In the genomic region with DNA sequence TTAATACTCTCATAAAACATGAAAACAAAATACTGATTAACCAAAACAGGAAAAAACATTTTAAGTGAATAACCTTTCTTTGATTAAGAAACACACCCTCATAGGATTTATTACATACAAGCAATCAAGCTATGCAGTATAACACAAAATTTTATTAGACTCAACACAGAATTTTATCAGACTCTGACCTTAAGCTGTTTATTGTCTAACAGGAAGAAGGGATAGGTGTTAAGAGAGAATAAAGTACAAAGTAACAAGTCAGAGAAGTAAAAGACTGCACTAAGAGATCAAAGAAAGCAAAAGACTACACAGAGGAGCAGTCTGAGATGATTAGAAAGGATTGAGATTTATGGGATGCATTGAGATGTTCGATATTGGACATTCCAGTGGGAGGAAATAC, we compare ENCODE assay signal across 19 cellular contexts. TPM values are rescaled to one million over a fixed set of nuclear protein-coding genes. Genes with fewer than 3 reads are reported as not detected.
DNase-seq lines count a peak whose midpoint lies in the region; ATAC-seq, FAIRE-seq and TF ChIP-seq lines count a peak whose summit lies in the region.
"Had no signal": no experiment of that assay in that cellular context is flagged by ENCODE, and none has a peak within 500 bp of the region (broad histone marks: within the 10 kb centered on the region; RNA-seq: fewer than 3 reads in every experiment).

No MANE protein-coding gene starts in this region.

- no peak for DNase-seq in GM18507 (ENCODE audit: extremely low spot score, insufficient read length, low read depth)
- DNase-seq in RWPE2 (ENCODE audit: low spot score) = no peak
- no peak for DNase-seq in memory B cell (ENCODE audit: low spot score in 2 of 2)
- no peak for DNase-seq in transverse colon
- DNase-seq in T-helper 17 cell = no peak
- DNase-seq in stimulated activated CD4-positive, alpha-beta T cell treated with anti-CD3 and anti-CD28 coated beads, Interleukin-4, amount 100 ng/mL, for 24 hours = no peak
- no peak for DNase-seq in CD4-positive, alpha-beta T cell
- DNase-seq: ACHN, AML-193, DMS53, HCEC 1CT, KBM-7, NCI-H1092, NCI-H146, NCI-H2227 treated with DMSO at 0.1 percent for 48 hours, NCI-H524, Right ventricle myocardium superior had no signal

- TF ChIP-seq CTCF in RWPE2 (IDR thresholded peaks at IDR 0.05; ENCODE audit: poor library complexity, severe bottlenecking) = no peak
- TF ChIP-seq CTCF in transverse colon (IDR thresholded peaks at IDR 0.05) = no peak
- no peak for TF ChIP-seq CTCF in CD4-positive, alpha-beta T cell (IDR thresholded peaks at IDR 0.05)

- CTCF ChIA-PET in CD4-positive, alpha-beta T cell (lab: Charles Lee) = interaction anchor here (1.2 kb wide), 1 partner anchor 82 kb away, joined by 3 read pairs; no protein-coding TSS in a partner anchor

- 47 to 62% methylated on average over 1 of the region's 1 CpG for WGBS in transverse colon (ENCODE audit: low coverage in 1 of 2), 2 donors

- no peak overlapping the region for H3K4me3 ChIP-seq in RWPE2 (ENCODE audit: severe bottlenecking)
- no peak overlapping the region for H3K4me3 ChIP-seq in transverse colon
- H3K4me3 ChIP-seq: SK-N-MC had no signal

- no peaks in the 10 kb centered on the region for H3K27me3 ChIP-seq in RWPE2 (ENCODE audit: insufficient read depth, poor library complexity, severe bottlenecking)
- H3K27me3 ChIP-seq in transverse colon = no peaks in the 10 kb centered on the region
- H3K27me3 ChIP-seq in CD4-positive, alpha-beta T cell (ENCODE audit: control insufficient read depth, insufficient read depth, low read length) = no peaks in the 10 kb centered on the region

- H3K4me1 Mint-ChIP-seq in memory B cell = peaks cover 4% of the 10 kb centered on the region
- H3K4me1 Mint-ChIP-seq in T-helper 17 cell = peaks cover 2% of the 10 kb centered on the region
- H3K4me1 Mint-ChIP-seq in CD4-positive, alpha-beta T cell (ENCODE audit: low read depth) = peaks cover 4% of the 10 kb centered on the region
- H3K4me1 Mint-ChIP-seq: CD14-positive monocyte had no signal

- H3K27ac ChIP-seq in RWPE2 (ENCODE audit: poor library complexity, severe bottlenecking) (peak overlapping the region; percentile 48), transverse colon (peak overlapping the region; percentile 24 to 57 (median 38))
- no peak overlapping the region for H3K27ac ChIP-seq in CD4-positive, alpha-beta T cell (ENCODE audit: low read depth, low read length)
- H3K27ac ChIP-seq: SK-N-MC had no signal

- H3K4me3 Mint-ChIP-seq in memory B cell = no peak overlapping the region
- H3K4me3 Mint-ChIP-seq in T-helper 17 cell = no peak overlapping the region
- H3K4me3 Mint-ChIP-seq in CD4-positive, alpha-beta T cell = no peak overlapping the region
- H3K4me3 Mint-ChIP-seq: CD14-positive monocyte had no signal

- H3K4me1 ChIP-seq in RWPE2 (ENCODE audit: insufficient read depth, poor library complexity, severe bottlenecking) = peaks cover 28% of the 10 kb centered on the region
- peaks cover 0 to 28% (median 9%) of the 10 kb centered on the region in 4 donors for H3K4me1 ChIP-seq in transverse colon

- TF ChIP-seq EP300 in transverse colon (IDR thresholded peaks at IDR 0.05; ENCODE audit: low read depth) = no peak

- peak overlapping the region; percentile 62 for H3K27ac Mint-ChIP-seq in memory B cell
- no peak overlapping the region for H3K27ac Mint-ChIP-seq in T-helper 17 cell
- H3K27ac Mint-ChIP-seq in CD4-positive, alpha-beta T cell = no peak overlapping the region

- FAIRE-seq in GM18507 (lab: Jason Lieb, UNC) = peak; percentile 65

- H3K36me3 ChIP-seq in RWPE2 (ENCODE audit: low read depth) = peaks cover 73% of the 10 kb centered on the region
- H3K36me3 ChIP-seq in transverse colon = peaks cover 0 to 4% (median 2%) of the 10 kb centered on the region in 4 donors

- peaks cover 12% of the 10 kb centered on the region for H3K36me3 Mint-ChIP-seq in memory B cell
- peaks cover 4% of the 10 kb centered on the region for H3K36me3 Mint-ChIP-seq in T-helper 17 cell (ENCODE audit: low read depth)
- peaks cover 58% of the 10 kb centered on the region for H3K36me3 Mint-ChIP-seq in CD4-positive, alpha-beta T cell (ENCODE audit: low read depth)

- POLR2A ChIA-PET in CD4-positive, alpha-beta T cell (lab: Charles Lee) = no interaction called here

- no peak for TF ChIP-seq POLR2A in transverse colon (IDR thresholded peaks at IDR 0.05)

- ATAC-seq in RWPE2 (ENCODE audit: low read depth) (no peak), memory B cell (ENCODE audit: low read depth) (no peak), T-helper 17 cell (no peak)
- no peak for ATAC-seq in CD4-positive, alpha-beta T cell (ENCODE audit: poor library complexity)

- in situ Hi-C loops in transverse colon (cut with MboI; ENCODE audit: low pct_ligation_motif_present in 1 of 4, low pct_unique_long_range_greater_than_20kb in 1 of 4, low sequenced_read_pairs in 3 of 4) = loop anchor here in 1 of 4 donors (10.0 kb wide), 1 partner anchor 87 kb away; no protein-coding TSS in a partner anchor

- H3K27me3 Mint-ChIP-seq in memory B cell (no peaks in the 10 kb centered on the region), T-helper 17 cell (no peaks in the 10 kb centered on the region)
- no peaks in the 10 kb centered on the region for H3K27me3 Mint-ChIP-seq in CD4-positive, alpha-beta T cell

- intact Hi-C loops in transverse colon (cut with DNase I; ENCODE audit: low total_unique reads) = no loop called here
- intact Hi-C loops in CD4-positive, alpha-beta T cell (cut with DNase I, micrococcal nuclease) = loop anchor here in 1 of 2 experiments (10.0 kb wide), 1 partner anchor 717 kb away; no protein-coding TSS in a partner anchor

- H3K9me3 ChIP-seq in RWPE2 (ENCODE audit: severe bottlenecking) (no peaks in the 10 kb centered on the region), transverse colon (no peaks in the 10 kb centered on the region), T-helper 17 cell (ENCODE audit: control insufficient read depth, low read length, poor library complexity, severe bottlenecking) (no peaks in the 10 kb centered on the region)
- H3K9me3 ChIP-seq in CD4-positive, alpha-beta T cell (ENCODE audit: control insufficient read depth, low read length) = no peaks in the 10 kb centered on the region

- no peaks in the 10 kb centered on the region for H3K9me3 Mint-ChIP-seq in memory B cell
- no peaks in the 10 kb centered on the region for H3K9me3 Mint-ChIP-seq in CD4-positive, alpha-beta T cell
- H3K9me3 Mint-ChIP-seq: CD14-positive monocyte had no signal

RNA-seq across cellular contexts. Expression of gene ICE2, which starts 37.6 kb away (rescaled TPM):
- 10 to 100 TPM; 14.6 to 83.4 (median 26.5) TPM for total RNA-seq in transverse colon
- total RNA-seq in T-helper 17 cell = 10 to 100 TPM; 32.9 to 39.8 TPM
- 10 to 100 TPM; 20.4 to 23.4 TPM for total RNA-seq in CD4-positive, alpha-beta T cell

RNA-seq across cellular contexts. Expression of gene ANXA2, which starts 43.5 kb away (rescaled TPM):
- total RNA-seq in transverse colon (100 to 1,000 TPM; 487 to 718 (median 620) TPM), T-helper 17 cell (100 to 1,000 TPM; 186 to 190 TPM)
- 10 to 100 TPM; 70.8 to 74.5 TPM for total RNA-seq in CD4-positive, alpha-beta T cell
